16 cellular contexts compared by ENCODE assay signal in genomic region chr11:130606181-130606580, GRCh38.
A peak's percentile ranks its signal among the peaks of the same experiment; 100 is the strongest.
DNase-seq lines count a peak whose midpoint lies in the region; ATAC-seq and TF ChIP-seq lines count a peak whose summit lies in the region.
"Had no signal": no experiment of that assay in that cellular context is flagged by ENCODE, and none has a peak within 500 bp of the region (broad histone marks: within the 10 kb centered on the region; RNA-seq: fewer than 3 reads in every experiment).

No MANE protein-coding gene starts in this region.

- ATAC-seq in gastroesophageal sphincter, result no peak
- ATAC-seq: activated CD8-positive, alpha-beta T cell treated with anti-CD3 and anti-CD28 coated beads for 36 hours; psoas muscle; WTC11 had no signal

- peak; percentile 14 for DNase-seq in HT-29 (ENCODE audit: low spot score)
- peak; percentile 25 for DNase-seq in adipocyte (ENCODE audit: low read depth)
- DNase-seq in suprapubic skin (ENCODE audit: low spot score in 2 of 2), result no peak
- no peak for DNase-seq in NCI-H774 (lab: John Stamatoyannopoulos, UW)
- no peak for DNase-seq in NCI-H2081 treated with DMSO at 0.1 percent for 48 hours (lab: John Stamatoyannopoulos, UW)
- no peak for DNase-seq in C1 segment of cervical spinal cord (lab: John Stamatoyannopoulos, UW)
- DNase-seq in NCI-H510A (lab: John Stamatoyannopoulos, UW), result no peak
- DNase-seq: activated CD8-positive, alpha-beta T cell treated with anti-CD3 and anti-CD28 coated beads for 36 hours; activated naive CD4-positive, alpha-beta T cell treated with anti-CD3 and anti-CD28 coated beads for 36 hours; activated T-cell treated with anti-CD3 and anti-CD28 coated beads, Interleukin-2, amount 50 U/mL, for 24 hours; NCI-H1436; NCI-H82; stimulated activated CD4-positive, alpha-beta T cell treated with anti-CD3 and anti-CD28 coated beads, Interleukin-12 subunit alpha, Interleukin-12 subunit beta, amount 100 ng/mL, for 4 hours had no signal

- TF ChIP-seq CTCF in gastroesophageal sphincter (IDR thresholded peaks at IDR 0.05) (no peak), suprapubic skin (IDR thresholded peaks at IDR 0.05) (no peak)

- H3K36me3 ChIP-seq in adipocyte (ENCODE audit: control insufficient read depth, insufficient read depth, low read length, severe bottlenecking) (no peaks in the 10 kb centered on the region), gastroesophageal sphincter (no peaks in the 10 kb centered on the region), suprapubic skin (no peaks in the 10 kb centered on the region)

- H3K27me3 ChIP-seq in adipocyte (replicated peaks; ENCODE audit: control insufficient read depth, insufficient read depth, low read length), result no peaks in the 10 kb centered on the region
- H3K27me3 ChIP-seq in gastroesophageal sphincter, result no peaks in the 10 kb centered on the region
- H3K27me3 ChIP-seq in suprapubic skin, result no peaks in the 10 kb centered on the region

- H3K4me3 ChIP-seq in adipocyte (ENCODE audit: low read length), result no peak overlapping the region
- H3K4me3 ChIP-seq in gastroesophageal sphincter, result no peak overlapping the region
- no peak overlapping the region for H3K4me3 ChIP-seq in suprapubic skin
- H3K4me3 ChIP-seq: psoas muscle had no signal

- TF ChIP-seq POLR2A in gastroesophageal sphincter (IDR thresholded peaks at IDR 0.05) (no peak), suprapubic skin (IDR thresholded peaks at IDR 0.05) (no peak)

- H3K4me1 ChIP-seq in adipocyte (ENCODE audit: control insufficient read depth, insufficient read depth, low read length), result peaks cover 65% of the 10 kb centered on the region
- peaks cover 4 to 65% (median 22%) of the 10 kb centered on the region in 3 donors for H3K4me1 ChIP-seq in gastroesophageal sphincter
- H3K4me1 ChIP-seq in suprapubic skin, result peaks cover 27% of the 10 kb centered on the region

- no peaks in the 10 kb centered on the region for H3K9me3 ChIP-seq in adipocyte (ENCODE audit: control insufficient read depth, low read length)
- no peaks in the 10 kb centered on the region for H3K9me3 ChIP-seq in gastroesophageal sphincter
- H3K9me3 ChIP-seq in suprapubic skin, result no peaks in the 10 kb centered on the region
- H3K9me3 ChIP-seq: psoas muscle had no signal

- 40 to 90% methylated on average over 1 to 4 of the region's 4 CpGs for WGBS in gastroesophageal sphincter (ENCODE audit: low coverage in 1 of 2), 2 donors
- 84% methylated on average over 4 of the region's 4 CpGs for WGBS in suprapubic skin

- H3K27ac ChIP-seq in gastroesophageal sphincter (peak overlapping the region in 3 of 4 donors; percentile 56 to 79 (median 77)), suprapubic skin (peak overlapping the region; percentile 9)
- H3K27ac ChIP-seq: psoas muscle had no signal

- no peak for TF ChIP-seq EP300 in gastroesophageal sphincter (IDR thresholded peaks at IDR 0.05)
- TF ChIP-seq EP300 in suprapubic skin (IDR thresholded peaks at IDR 0.05), result no peak

- H3K9ac ChIP-seq in adipocyte (ENCODE audit: low read length), result peak overlapping the region; percentile 79

Comparison
In these comparisons a context has a peak if more than half of its experiments do, and no peak if none do; other contexts are left out.
1. DNase-seq: peak in HT-29 (single experiment) and adipocyte (single experiment); none in suprapubic skin (0 of 2), NCI-H774 (single experiment), NCI-H2081 treated with DMSO at 0.1 percent for 48 hours (single experiment), C1 segment of cervical spinal cord (0 of 14) and NCI-H510A (single experiment).